1 cellular context compared by ENCODE assay signal in the genomic region with DNA sequence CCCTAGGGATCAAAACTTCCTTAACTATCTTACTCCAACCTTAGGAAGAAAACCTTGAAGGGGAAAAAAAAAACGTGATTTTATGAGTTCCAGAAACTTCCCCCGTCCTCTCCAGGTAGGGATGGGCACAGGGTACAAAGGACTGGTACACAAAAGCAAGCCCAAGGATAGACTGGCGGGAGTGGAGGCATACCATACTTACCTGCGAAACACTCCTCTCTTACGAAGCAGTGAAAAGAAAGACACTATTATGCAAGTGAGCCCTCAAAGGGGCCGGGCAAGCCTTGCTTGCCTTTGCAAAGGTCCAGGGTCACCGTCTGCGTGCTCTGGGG.
TF ChIP-seq lines count a peak whose summit lies in the region.

No MANE protein-coding gene starts in this region.

TF ChIP-seq in HepG2, 621 proteins besides CTCF, POLR2A, EP300 and RAD21 (continues in another document):
- no peak for TF ChIP-seq CCAR2 (optimal IDR thresholded peaks at IDR 0.05; ENCODE audit: low read depth, low read length)
- TF ChIP-seq, protein P1, sequence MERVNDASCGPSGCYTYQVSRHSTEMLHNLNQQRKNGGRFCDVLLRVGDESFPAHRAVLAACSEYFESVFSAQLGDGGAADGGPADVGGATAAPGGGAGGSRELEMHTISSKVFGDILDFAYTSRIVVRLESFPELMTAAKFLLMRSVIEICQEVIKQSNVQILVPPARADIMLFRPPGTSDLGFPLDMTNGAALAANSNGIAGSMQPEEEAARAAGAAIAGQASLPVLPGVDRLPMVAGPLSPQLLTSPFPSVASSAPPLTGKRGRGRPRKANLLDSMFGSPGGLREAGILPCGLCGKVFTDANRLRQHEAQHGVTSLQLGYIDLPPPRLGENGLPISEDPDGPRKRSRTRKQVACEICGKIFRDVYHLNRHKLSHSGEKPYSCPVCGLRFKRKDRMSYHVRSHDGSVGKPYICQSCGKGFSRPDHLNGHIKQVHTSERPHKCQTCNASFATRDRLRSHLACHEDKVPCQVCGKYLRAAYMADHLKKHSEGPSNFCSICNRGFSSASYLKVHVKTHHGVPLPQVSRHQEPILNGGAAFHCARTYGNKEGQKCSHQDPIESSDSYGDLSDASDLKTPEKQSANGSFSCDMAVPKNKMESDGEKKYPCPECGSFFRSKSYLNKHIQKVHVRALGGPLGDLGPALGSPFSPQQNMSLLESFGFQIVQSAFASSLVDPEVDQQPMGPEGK (CRISPR knock-in tag; IDR thresholded peaks at IDR 0.05) = peak; percentile 44; the same call in 1 of the 2 replicates
- TF ChIP-seq NRL (CRISPR knock-in tag; IDR thresholded peaks at IDR 0.05; ENCODE audit: borderline replicate concordance) = no peak
- no peak for TF ChIP-seq MLLT10 (CRISPR knock-in tag; IDR thresholded peaks at IDR 0.05)
- TF ChIP-seq ZGPAT (CRISPR knock-in tag; IDR thresholded peaks at IDR 0.05) = no peak
- TF ChIP-seq ZNF335 (CRISPR knock-in tag; IDR thresholded peaks at IDR 0.05) = no peak
- no peak for TF ChIP-seq ZFP36 (IDR thresholded peaks at IDR 0.05; ENCODE audit: borderline replicate concordance, low read depth, low read length, partially characterized antibody)
- no peak for TF ChIP-seq MAF1 (CRISPR knock-in tag; IDR thresholded peaks at IDR 0.05; ENCODE audit: borderline replicate concordance)
- TF ChIP-seq TGIF2 (CRISPR knock-in tag; IDR thresholded peaks at IDR 0.05) = no peak
- TF ChIP-seq ASH2L (IDR thresholded peaks at IDR 0.05; ENCODE audit: insufficient read length, low read depth, low read length) = no peak
- no peak for TF ChIP-seq ZNF225 (CRISPR knock-in tag; IDR thresholded peaks at IDR 0.05)
- TF ChIP-seq TEF (CRISPR knock-in tag; IDR thresholded peaks at IDR 0.05) = no peak
- no peak for TF ChIP-seq MTA3 (CRISPR knock-in tag; IDR thresholded peaks at IDR 0.05)
- no peak for TF ChIP-seq GABPA (IDR thresholded peaks at IDR 0.05; ENCODE audit: low read depth, low read length)
- no peak for TF ChIP-seq GABPA (CRISPR knock-in tag; IDR thresholded peaks at IDR 0.05; ENCODE audit: low read depth)
- no peak for TF ChIP-seq ZNF800 (CRISPR knock-in tag; IDR thresholded peaks at IDR 0.05)
- no peak for TF ChIP-seq ZFP37 (CRISPR knock-in tag; IDR thresholded peaks at IDR 0.05; ENCODE audit: borderline replicate concordance)
- TF ChIP-seq, protein P2, sequence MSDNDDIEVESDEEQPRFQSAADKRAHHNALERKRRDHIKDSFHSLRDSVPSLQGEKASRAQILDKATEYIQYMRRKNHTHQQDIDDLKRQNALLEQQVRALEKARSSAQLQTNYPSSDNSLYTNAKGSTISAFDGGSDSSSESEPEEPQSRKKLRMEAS (IDR thresholded peaks at IDR 0.05) = peak; percentile 36; the same call in 1 of the 2 replicates
- no peak for TF ChIP-seq ONECUT2 (CRISPR knock-in tag; IDR thresholded peaks at IDR 0.05)
- TF ChIP-seq, protein P3, sequence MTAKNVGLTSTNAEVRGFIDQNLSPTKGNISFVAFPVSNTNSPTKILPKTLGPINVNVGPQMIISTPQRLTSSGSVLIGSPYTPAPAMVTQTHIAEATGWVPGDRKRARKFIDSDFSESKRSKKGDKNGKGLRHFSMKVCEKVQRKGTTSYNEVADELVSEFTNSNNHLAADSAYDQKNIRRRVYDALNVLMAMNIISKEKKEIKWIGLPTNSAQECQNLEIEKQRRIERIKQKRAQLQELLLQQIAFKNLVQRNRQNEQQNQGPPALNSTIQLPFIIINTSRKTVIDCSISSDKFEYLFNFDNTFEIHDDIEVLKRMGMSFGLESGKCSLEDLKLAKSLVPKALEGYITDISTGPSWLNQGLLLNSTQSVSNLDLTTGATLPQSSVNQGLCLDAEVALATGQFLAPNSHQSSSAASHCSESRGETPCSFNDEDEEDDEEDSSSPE (CRISPR knock-in tag; IDR thresholded peaks at IDR 0.05) = no peak
- no peak for TF ChIP-seq SIX1 (CRISPR knock-in tag; IDR thresholded peaks at IDR 0.05; ENCODE audit: borderline replicate concordance)
- TF ChIP-seq REXO4 (CRISPR knock-in tag; IDR thresholded peaks at IDR 0.05; ENCODE audit: borderline replicate concordance) = no peak
- no peak for TF ChIP-seq RFXAP (CRISPR knock-in tag; IDR thresholded peaks at IDR 0.05; ENCODE audit: borderline replicate concordance)
- no peak for TF ChIP-seq HES4 (CRISPR knock-in tag; IDR thresholded peaks at IDR 0.05; ENCODE audit: borderline replicate concordance)
- TF ChIP-seq ZNF350 (CRISPR knock-in tag; IDR thresholded peaks at IDR 0.05; ENCODE audit: borderline replicate concordance, low read depth) = no peak
- TF ChIP-seq NR3C1 (CRISPR knock-in tag; IDR thresholded peaks at IDR 0.05) = no peak
- TF ChIP-seq ZNF383 (CRISPR knock-in tag; IDR thresholded peaks at IDR 0.05; ENCODE audit: borderline replicate concordance) = no peak
- no peak for TF ChIP-seq ATF5 (CRISPR knock-in tag; IDR thresholded peaks at IDR 0.05; ENCODE audit: low read depth)
- no peak for TF ChIP-seq STAT6 (CRISPR knock-in tag; IDR thresholded peaks at IDR 0.05; ENCODE audit: borderline replicate concordance)
- no peak for TF ChIP-seq ZXDC (CRISPR knock-in tag; IDR thresholded peaks at IDR 0.05)
- 0 out of 2 replicates have a peak, but pooled peaks have one; percentile 5 for TF ChIP-seq SALL1 (CRISPR knock-in tag; IDR thresholded peaks at IDR 0.05)
- no peak for TF ChIP-seq SRY (CRISPR knock-in tag; IDR thresholded peaks at IDR 0.05)
- no peak for TF ChIP-seq NFE2 (CRISPR knock-in tag; IDR thresholded peaks at IDR 0.05)
- no peak for TF ChIP-seq NFIB (CRISPR knock-in tag; IDR thresholded peaks at IDR 0.05; ENCODE audit: borderline replicate concordance)
- TF ChIP-seq ZHX1 (CRISPR knock-in tag; IDR thresholded peaks at IDR 0.05; ENCODE audit: low read depth) = no peak
- no peak for TF ChIP-seq ARNT2 (CRISPR knock-in tag; IDR thresholded peaks at IDR 0.05; ENCODE audit: low read depth)
- no peak for TF ChIP-seq ZNF263 (CRISPR knock-in tag; IDR thresholded peaks at IDR 0.05)
- no peak for TF ChIP-seq ARHGAP35 (CRISPR knock-in tag; IDR thresholded peaks at IDR 0.05; ENCODE audit: borderline replicate concordance)
- TF ChIP-seq TP53 (CRISPR knock-in tag; conservative IDR thresholded peaks at IDR 0.05) = no peak
- TF ChIP-seq, protein P4, sequence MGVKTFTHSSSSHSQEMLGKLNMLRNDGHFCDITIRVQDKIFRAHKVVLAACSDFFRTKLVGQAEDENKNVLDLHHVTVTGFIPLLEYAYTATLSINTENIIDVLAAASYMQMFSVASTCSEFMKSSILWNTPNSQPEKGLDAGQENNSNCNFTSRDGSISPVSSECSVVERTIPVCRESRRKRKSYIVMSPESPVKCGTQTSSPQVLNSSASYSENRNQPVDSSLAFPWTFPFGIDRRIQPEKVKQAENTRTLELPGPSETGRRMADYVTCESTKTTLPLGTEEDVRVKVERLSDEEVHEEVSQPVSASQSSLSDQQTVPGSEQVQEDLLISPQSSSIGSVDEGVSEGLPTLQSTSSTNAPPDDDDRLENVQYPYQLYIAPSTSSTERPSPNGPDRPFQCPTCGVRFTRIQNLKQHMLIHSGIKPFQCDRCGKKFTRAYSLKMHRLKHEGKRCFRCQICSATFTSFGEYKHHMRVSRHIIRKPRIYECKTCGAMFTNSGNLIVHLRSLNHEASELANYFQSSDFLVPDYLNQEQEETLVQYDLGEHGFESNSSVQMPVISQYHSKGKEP (CRISPR knock-in tag; IDR thresholded peaks at IDR 0.05) = no peak
- TF ChIP-seq ZNF629 (CRISPR knock-in tag; conservative IDR thresholded peaks at IDR 0.05) = 0 out of 2 replicates have a peak, but pooled peaks have one; percentile 6
- no peak for TF ChIP-seq HIVEP1 (CRISPR knock-in tag; IDR thresholded peaks at IDR 0.05)
- TF ChIP-seq FOXA1 (IDR thresholded peaks at IDR 0.05) = no peak
- TF ChIP-seq FOXA1 (CRISPR knock-in tag; IDR thresholded peaks at IDR 0.05) = no peak
- TF ChIP-seq HNRNPL (IDR thresholded peaks at IDR 0.05; ENCODE audit: low read depth, low read length) = no peak
- TF ChIP-seq FOXK1 (CRISPR knock-in tag; IDR thresholded peaks at IDR 0.05; ENCODE audit: borderline replicate concordance, low read depth) = no peak
- TF ChIP-seq FOSL2 (CRISPR knock-in tag; IDR thresholded peaks at IDR 0.05) = no peak
